21 cellular contexts compared by ENCODE assay signal in genomic region chr11:10348650-10349280, GRCh38. TPM values are rescaled to one million over a fixed set of nuclear protein-coding genes. Genes with fewer than 3 reads are reported as not detected.
DNase-seq lines count a peak whose midpoint lies in the region; ATAC-seq and TF ChIP-seq lines count a peak whose summit lies in the region.
"Had no signal": no experiment of that assay in that cellular context is flagged by ENCODE, and none has a peak within 500 bp of the region (broad histone marks: within the 10 kb centered on the region; RNA-seq: fewer than 3 reads in every experiment).

No MANE protein-coding gene starts in this region.

- H3K9me3 ChIP-seq in fibroblast of lung (ENCODE audit: control insufficient read depth, insufficient read depth, low read depth, low read length) (no peaks in the 10 kb centered on the region), psoas muscle (no peaks in the 10 kb centered on the region)
- H3K9me3 ChIP-seq: right lobe of liver, stomach had no signal

- H2AFZ ChIP-seq in fibroblast of lung (ENCODE audit: low read length), result no peak overlapping the region

- TF ChIP-seq CTCF in fibroblast of lung (conservative IDR thresholded peaks at IDR 0.05 in 1 of 2, IDR thresholded peaks at IDR 0.05 in 1 of 2; ENCODE audit: low read depth in 1 of 2, low read length in 2 of 2), result no peak
- no peak for TF ChIP-seq CTCF in psoas muscle (IDR thresholded peaks at IDR 0.05)
- no peak for TF ChIP-seq CTCF in GM10248 (IDR thresholded peaks at IDR 0.05; ENCODE audit: control extremely low read depth, extremely low read depth, low read depth, missing control alignments)

- H3K4me3 ChIP-seq in fibroblast of lung (replicated peaks in 1 of 4; ENCODE audit: control extremely low read depth in 1 of 4, insufficient read depth in 1 of 4, low read depth in 3 of 4, low read length in 4 of 4) (no peak overlapping the region), psoas muscle (no peak overlapping the region)
- H3K4me3 ChIP-seq: right lobe of liver, stomach had no signal

- no peak overlapping the region for H3K9ac ChIP-seq in fibroblast of lung (ENCODE audit: insufficient read depth, low read length)

- H3K27me3 ChIP-seq in fibroblast of lung (ENCODE audit: control insufficient read depth, insufficient read depth, low read length) (no peaks in the 10 kb centered on the region), psoas muscle (ENCODE audit: insufficient read depth in 3 of 3, low read length in 2 of 3) (no peaks in the 10 kb centered on the region)
- H3K27me3 ChIP-seq: right lobe of liver, stomach had no signal

- WGBS in psoas muscle, 3 donors, result 41 to 65% (median 61%) methylated on average over 4 of the region's 4 CpGs

- ATAC-seq in psoas muscle (peak in 1 of 4 donors; percentile 19), GM21390 (IDR thresholded peaks at IDR 0.05; ENCODE audit: unreplicated experiment) (no peak), GM19397 (IDR thresholded peaks at IDR 0.05; ENCODE audit: unreplicated experiment) (no peak)
- ATAC-seq: activated T-cell treated with anti-CD3 and anti-CD28 coated beads, Interleukin-2, amount 50 U/mL, for 72 hours; left cardiac atrium; natural killer cell treated with Interleukin-12 subunit alpha and Interleukin-12 subunit beta and Interleukin-15 and Interleukin-18, amount 100 ng/mL, for 72 hours had no signal

- H3K36me3 ChIP-seq in fibroblast of lung (ENCODE audit: control insufficient read depth, insufficient read depth, low read length) (no peaks in the 10 kb centered on the region), psoas muscle (ENCODE audit: insufficient read depth in 1 of 2, low read depth in 1 of 2) (no peaks in the 10 kb centered on the region)
- H3K36me3 ChIP-seq: right lobe of liver, stomach had no signal

- H3K4me1 ChIP-seq in fibroblast of lung (ENCODE audit: control insufficient read depth, extremely low read depth, insufficient read depth, low read length), result peaks cover 23% of the 10 kb centered on the region
- H3K4me1 ChIP-seq in psoas muscle, result peaks cover 23% of the 10 kb centered on the region

- H4K20me1 ChIP-seq in fibroblast of lung (ENCODE audit: control insufficient read depth, extremely low read depth, insufficient read depth, low read length), result no peaks in the 10 kb centered on the region

- H3K27ac ChIP-seq in fibroblast of lung (ENCODE audit: insufficient read depth, low read length) (peak overlapping the region; percentile 36), psoas muscle (peak overlapping the region; percentile 10)
- H3K27ac ChIP-seq: right lobe of liver, stomach had no signal

- POLR2A ChIA-PET in GM10248 (lab: Yijun Ruan, JAX), result no interaction called here

- no peak overlapping the region for H3K4me2 ChIP-seq in fibroblast of lung (ENCODE audit: extremely low read depth, insufficient read depth, low read length)

- CTCF ChIA-PET in GM10248 (lab: Yijun Ruan, JAX), result no interaction called here

- intact Hi-C loops in psoas muscle (cut with DNase I), result no loop called here

- no peaks in the 10 kb centered on the region for H3K79me2 ChIP-seq in fibroblast of lung (ENCODE audit: control insufficient read depth, insufficient read depth, low read length)

- DNase-seq in EH (ENCODE audit: low read depth), result peak; percentile 89
- peak; percentile 24 for DNase-seq in NCI-H69 (lab: John Stamatoyannopoulos, UW)
- DNase-seq in fibroblast of lung (ENCODE audit: low read depth in 2 of 2), result peak; percentile 84
- no peak for DNase-seq in psoas muscle
- DNase-seq in iPS-NIHi7 (ENCODE audit: extremely low spot score), result no peak
- DNase-seq in GM10248 (ENCODE audit: extremely low spot score), result no peak
- DNase-seq: activated CD4-positive, alpha-beta T cell treated with anti-CD3 and anti-CD28 coated beads for 48 hours; activated T-cell treated with anti-CD3 and anti-CD28 coated beads, Interleukin-2, amount 50 U/mL, for 72 hours; anterior cingulate cortex; CD4-positive, CD25-positive, alpha-beta regulatory T cell; GDM1; H9; left cardiac atrium; NCI-H1048; right lobe of liver; RPMI8226; stomach; T-helper 2 cell had no signal

RNA-seq across cellular contexts. Expression of gene ADM, which starts 43.9 kb away (rescaled TPM):
- total RNA-seq in fibroblast of lung (490 and 1,010 TPM in 2 replicates), psoas muscle (10 to 100 TPM; 11.8 to 73.3 (median 27.8) TPM)
- polyA plus RNA-seq in fibroblast of lung (546 and 989 TPM in 2 replicates), psoas muscle (10 to 100 TPM; 11.7 to 45.1 (median 23.1) TPM)
- polyA plus RNA-seq in fibroblast of lung (2012), result 567 and 1,325 TPM in 2 replicates
- polyA minus RNA-seq in fibroblast of lung (ENCODE audit: low replicate concordance), result 475 and 934 TPM in 2 replicates
- polyA plus RNA-seq: CD4-positive, CD25-positive, alpha-beta regulatory T cell had no signal

RNA-seq across cellular contexts. Expression of gene SBF2, which starts 54.7 kb away (rescaled TPM):
- total RNA-seq in fibroblast of lung (67.3 and 95.9 TPM in 2 replicates), psoas muscle (10 to 100 TPM; 10.6 to 12.6 (median 12.2) TPM)
- polyA plus RNA-seq in fibroblast of lung (45.7 and 69.4 TPM in 2 replicates), psoas muscle (1 to 10 TPM; 3.3 to 6.8 (median 5.5) TPM)
- polyA plus RNA-seq in fibroblast of lung (2012), result 21.6 and 37.0 TPM in 2 replicates
- 40.0 and 60.2 TPM in 2 replicates for polyA minus RNA-seq in fibroblast of lung (ENCODE audit: low replicate concordance)

Comparison
In these comparisons a context has a peak if more than half of its experiments do, and no peak if none do; other contexts are left out.
1. DNase-seq: peak in EH (single experiment), NCI-H69 (single experiment) and fibroblast of lung (2 of 2); none in psoas muscle (0 of 2), iPS-NIHi7 (single experiment) and GM10248 (single experiment).